ENCODE assay signal across 2 cellular contexts in genomic region chr2:231449503-231450054, GRCh38.
A peak's percentile ranks its signal among the peaks of the same experiment; 100 is the strongest.
TF ChIP-seq lines count a peak whose summit lies in the region.

No MANE protein-coding gene starts in this region.

TF ChIP-seq in HepG2, 621 proteins besides CTCF, POLR2A, EP300 and RAD21 (continues in another document):
- TF ChIP-seq, protein P1, sequence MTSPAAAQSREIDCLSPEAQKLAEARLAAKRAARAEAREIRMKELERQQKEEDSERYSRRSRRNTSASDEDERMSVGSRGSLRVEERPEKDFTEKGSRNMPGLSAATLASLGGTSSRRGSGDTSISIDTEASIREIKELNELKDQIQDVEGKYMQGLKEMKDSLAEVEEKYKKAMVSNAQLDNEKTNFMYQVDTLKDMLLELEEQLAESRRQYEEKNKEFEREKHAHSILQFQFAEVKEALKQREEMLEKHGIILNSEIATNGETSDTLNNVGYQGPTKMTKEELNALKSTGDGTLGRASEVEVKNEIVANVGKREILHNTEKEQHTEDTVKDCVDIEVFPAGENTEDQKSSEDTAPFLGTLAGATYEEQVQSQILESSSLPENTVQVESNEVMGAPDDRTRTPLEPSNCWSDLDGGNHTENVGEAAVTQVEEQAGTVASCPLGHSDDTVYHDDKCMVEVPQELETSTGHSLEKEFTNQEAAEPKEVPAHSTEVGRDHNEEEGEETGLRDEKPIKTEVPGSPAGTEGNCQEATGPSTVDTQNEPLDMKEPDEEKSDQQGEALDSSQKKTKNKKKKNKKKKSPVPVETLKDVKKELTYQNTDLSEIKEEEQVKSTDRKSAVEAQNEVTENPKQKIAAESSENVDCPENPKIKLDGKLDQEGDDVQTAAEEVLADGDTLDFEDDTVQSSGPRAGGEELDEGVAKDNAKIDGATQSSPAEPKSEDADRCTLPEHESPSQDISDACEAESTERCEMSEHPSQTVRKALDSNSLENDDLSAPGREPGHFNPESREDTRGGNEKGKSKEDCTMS (CRISPR knock-in tag; conservative IDR thresholded peaks at IDR 0.05) = no peak
- TF ChIP-seq ERF (CRISPR knock-in tag; IDR thresholded peaks at IDR 0.05) (no peak), LCORL (IDR thresholded peaks at IDR 0.05) (no peak), LCORL (CRISPR knock-in tag; IDR thresholded peaks at IDR 0.05) (no peak), CEBPB (IDR thresholded peaks at IDR 0.05; ENCODE audit: borderline replicate concordance, low read depth, low read length) (no peak), HDAC1 (CRISPR knock-in tag; IDR thresholded peaks at IDR 0.05) (peak; percentile 22; the same call in 1 of the 2 replicates), ZNF766 (CRISPR knock-in tag; IDR thresholded peaks at IDR 0.05; ENCODE audit: borderline replicate concordance) (no peak), ZNF569 (CRISPR knock-in tag; IDR thresholded peaks at IDR 0.05; ENCODE audit: borderline replicate concordance) (no peak), MXI1 (IDR thresholded peaks at IDR 0.05; ENCODE audit: borderline replicate concordance, low read depth, low read length) (no peak), GLMP (CRISPR knock-in tag; IDR thresholded peaks at IDR 0.05; ENCODE audit: borderline replicate concordance) (no peak), ONECUT2 (CRISPR knock-in tag; IDR thresholded peaks at IDR 0.05) (no peak), ZNF33A (CRISPR knock-in tag; IDR thresholded peaks at IDR 0.05; ENCODE audit: borderline replicate concordance) (no peak), AHDC1 (CRISPR knock-in tag; IDR thresholded peaks at IDR 0.05; ENCODE audit: borderline replicate concordance) (peak; percentile 33; the same call in 1 of the 2 replicates), TBL1XR1 (IDR thresholded peaks at IDR 0.05; ENCODE audit: borderline replicate concordance, low read length, partially characterized antibody) (no peak), ZNF430 (CRISPR knock-in tag; IDR thresholded peaks at IDR 0.05) (no peak), ZNF770 (CRISPR knock-in tag; IDR thresholded peaks at IDR 0.05) (peak; percentile 38; the same call in 1 of the 2 replicates), NR2F1 (CRISPR knock-in tag; IDR thresholded peaks at IDR 0.05) (no peak), ZNF484 (CRISPR knock-in tag; IDR thresholded peaks at IDR 0.05; ENCODE audit: borderline replicate concordance, low read depth) (no peak)

TF ChIP-seq in WTC11, 78 proteins besides CTCF, POLR2A, EP300 and RAD21:
- 0 out of 2 replicates have a peak, but pooled peaks have one; percentile 4 for TF ChIP-seq NFATC4 (CRISPR knock-in tag; IDR thresholded peaks at IDR 0.05)
- TF ChIP-seq AR (CRISPR knock-in tag; IDR thresholded peaks at IDR 0.05) = peak; percentile 73; the same call in 1 of the 2 replicates
- TF ChIP-seq OVOL2 (CRISPR knock-in tag; IDR thresholded peaks at IDR 0.05; ENCODE audit: borderline replicate concordance) = no peak
